13 cellular contexts compared by ENCODE assay signal in the genomic region with DNA sequence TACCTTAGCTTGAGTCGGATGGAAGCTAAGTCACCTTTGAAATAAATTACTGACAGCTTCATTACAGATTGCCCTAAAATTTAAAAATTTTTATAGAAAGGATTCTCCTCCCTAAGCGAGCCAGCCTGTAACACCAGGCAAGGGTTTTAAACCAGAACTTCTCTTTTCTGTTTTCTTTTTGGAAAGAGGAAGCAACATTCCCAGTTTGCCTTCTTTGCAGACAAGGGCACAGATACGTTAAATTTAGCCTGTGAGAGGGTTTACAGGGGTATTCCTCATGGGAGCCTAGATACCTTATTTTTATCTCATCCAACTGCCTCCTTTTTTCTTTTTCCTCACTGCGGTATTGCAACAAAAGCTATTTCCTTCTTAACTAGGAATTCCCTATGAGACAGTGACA. TPM values are rescaled to one million over a fixed set of nuclear protein-coding genes. Genes with fewer than 3 reads are reported as not detected.
DNase-seq lines count a peak whose midpoint lies in the region; ATAC-seq, FAIRE-seq and TF ChIP-seq lines count a peak whose summit lies in the region.
"Had no signal": no experiment of that assay in that cellular context is flagged by ENCODE, and none has a peak within 500 bp of the region (broad histone marks: within the 10 kb centered on the region; RNA-seq: fewer than 3 reads in every experiment).

No MANE protein-coding gene starts in this region.

- no peaks in the 10 kb centered on the region for H3K36me3 ChIP-seq in GM23338 (ENCODE audit: insufficient read depth)
- peaks cover 67% of the 10 kb centered on the region for H3K36me3 ChIP-seq in SK-N-MC (ENCODE audit: insufficient read depth, low read length)
- peaks cover 9 to 18% of the 10 kb centered on the region in 2 experiments for H3K36me3 ChIP-seq in endothelial cell of umbilical vein (ENCODE audit: control insufficient read depth in 2 of 2, extremely low read depth in 1 of 2, insufficient read depth in 2 of 2, low read length in 2 of 2)
- H3K36me3 ChIP-seq in esophagus squamous epithelium: peaks cover 0 to 55% (median 7%) of the 10 kb centered on the region in 3 donors
- H3K36me3 ChIP-seq: colonic mucosa had no signal

- no peaks in the 10 kb centered on the region for H3K9me2 ChIP-seq in GM23338 (ENCODE audit: insufficient read depth)

- H3K4me3 Mint-ChIP-seq in GM23338: peak overlapping the region; percentile 19; the same call in 1 of the 3 replicates

- no peaks in the 10 kb centered on the region for H3K9me3 Mint-ChIP-seq in GM23338

- peak overlapping the region; percentile 31; the same call in 1 of the 2 replicates for H3K27ac Mint-ChIP-seq in GM23338

- TF ChIP-seq POLR2A in endothelial cell of umbilical vein (IDR thresholded peaks at IDR 0.05; ENCODE audit: low read depth, low read length) (no peak), esophagus squamous epithelium (IDR thresholded peaks at IDR 0.05) (no peak)

- H3F3A ChIP-seq in GM23338 (replicated peaks; ENCODE audit: low read depth): no peaks in the 10 kb centered on the region

- TF ChIP-seq CTCF in GM23338 (conservative IDR thresholded peaks at IDR 0.05; ENCODE audit: low read depth in 2 of 2): no peak
- no peak for TF ChIP-seq CTCF in endothelial cell of umbilical vein (IDR thresholded peaks at IDR 0.05; ENCODE audit: extremely low read depth in 1 of 2, insufficient read depth in 1 of 2, low read depth in 1 of 2, low read length in 2 of 2)
- TF ChIP-seq CTCF in esophagus squamous epithelium (IDR thresholded peaks at IDR 0.05): no peak

- no peak overlapping the region for H2AFZ ChIP-seq in GM23338
- H2AFZ ChIP-seq in endothelial cell of umbilical vein (ENCODE audit: low read depth, low read length): no peak overlapping the region

- peaks cover 54% of the 10 kb centered on the region for H4K20me1 ChIP-seq in GM23338 (replicated peaks; ENCODE audit: insufficient read depth)
- H4K20me1 ChIP-seq in endothelial cell of umbilical vein (replicated peaks; ENCODE audit: control insufficient read depth, extremely low read depth, insufficient read depth, low read length): peaks cover 33% of the 10 kb centered on the region

- POLR2A ChIA-PET in endothelial cell of umbilical vein (lab: Charles Lee): no interaction called here

- no peak for FAIRE-seq in endothelial cell of umbilical vein (lab: Jason Lieb, UNC)
- FAIRE-seq: GM12878 had no signal

- H3K36me3 Mint-ChIP-seq in GM23338 (ENCODE audit: low read depth): peaks cover 68% of the 10 kb centered on the region

- H3K4me1 ChIP-seq in GM23338 (ENCODE audit: insufficient read depth): peaks cover 90% of the 10 kb centered on the region
- H3K4me1 ChIP-seq in endothelial cell of umbilical vein (ENCODE audit: control insufficient read depth, extremely low read depth, insufficient read depth, low read length): peaks cover 51% of the 10 kb centered on the region
- peaks cover 20 to 100% (median 60%) of the 10 kb centered on the region in 3 donors for H3K4me1 ChIP-seq in esophagus squamous epithelium

- DNase-seq in GM23338 (ENCODE audit: low spot score): no peak
- no peak for DNase-seq in SK-N-MC (ENCODE audit: low read depth, low spot score)
- no peak for DNase-seq in endothelial cell of umbilical vein (ENCODE audit: low read depth, low spot score)
- peak; percentile 61 for DNase-seq in pons (ENCODE audit: low spot score)
- no peak for DNase-seq in RKO (ENCODE audit: low spot score)
- no peak for DNase-seq in middle frontal gyrus (ENCODE audit: extremely low spot score, low spot score)
- no peak for DNase-seq in esophagus squamous epithelium (lab: John Stamatoyannopoulos, UW)
- DNase-seq: colonic mucosa, mammary epithelial cell had no signal

- no peaks in the 10 kb centered on the region for H3K9me1 ChIP-seq in endothelial cell of umbilical vein (replicated peaks; ENCODE audit: control insufficient read depth, extremely low read depth, insufficient read depth, low read length)

- H3K9me3 ChIP-seq in SK-N-MC (ENCODE audit: low read depth, low read length) (no peaks in the 10 kb centered on the region), endothelial cell of umbilical vein (replicated peaks; ENCODE audit: control insufficient read depth, insufficient read depth, low read length) (no peaks in the 10 kb centered on the region), esophagus squamous epithelium (no peaks in the 10 kb centered on the region)
- H3K9me3 ChIP-seq: colonic mucosa had no signal

- no peaks in the 10 kb centered on the region for H3K27me3 ChIP-seq in GM23338 (ENCODE audit: insufficient read depth)
- H3K27me3 ChIP-seq in endothelial cell of umbilical vein (ENCODE audit: control insufficient read depth in 2 of 2, insufficient read depth in 2 of 2, low read length in 2 of 2): no peaks in the 10 kb centered on the region
- H3K27me3 ChIP-seq in esophagus squamous epithelium: no peaks in the 10 kb centered on the region
- H3K27me3 ChIP-seq: colonic mucosa had no signal

- peaks cover 87% of the 10 kb centered on the region for H3K4me1 Mint-ChIP-seq in GM23338

- BruUV-seq in endothelial cell of umbilical vein (replicated peaks; lab: Mats Ljungman, UMichigan): no TSS peak

- H3K9ac ChIP-seq in SK-N-MC (ENCODE audit: insufficient read length): peak overlapping the region; percentile 21
- H3K9ac ChIP-seq in endothelial cell of umbilical vein (replicated peaks; ENCODE audit: extremely low read depth, insufficient read depth, low read length): no peak overlapping the region

- H3K4me3 ChIP-seq in GM23338: no peak overlapping the region
- H3K4me3 ChIP-seq in SK-N-MC: no peak overlapping the region
- no peak overlapping the region for H3K4me3 ChIP-seq in endothelial cell of umbilical vein (replicated peaks in 1 of 3; ENCODE audit: insufficient read depth in 1 of 3, low read depth in 1 of 3, low read length in 3 of 3)
- H3K4me3 ChIP-seq in esophagus squamous epithelium: no peak overlapping the region
- H3K4me3 ChIP-seq: colonic mucosa, GM12878 had no signal

- H3K79me2 ChIP-seq in GM23338 (replicated peaks; ENCODE audit: insufficient read depth) (peaks cover 100% of the 10 kb centered on the region), endothelial cell of umbilical vein (ENCODE audit: control insufficient read depth, insufficient read depth, low read length) (peaks cover 100% of the 10 kb centered on the region)

- dilution Hi-C loops in endothelial cell of umbilical vein (cut with MboI; ENCODE audit: extremely low pct_ligation_motif_present, low sequenced_read_pairs): no loop called here

- H3K4me2 ChIP-seq in GM23338 (peak overlapping the region; percentile 62; the same call in 1 of the 2 replicates), endothelial cell of umbilical vein (ENCODE audit: insufficient read depth, low read length) (peak overlapping the region; percentile 1)

- H3K27me3 Mint-ChIP-seq in GM23338 (ENCODE audit: insufficient read depth, low read depth, poor library complexity): peaks cover 16% of the 10 kb centered on the region

- WGBS in esophagus squamous epithelium, 2 donors: 69 to 73% methylated on average over 4 of the region's 4 CpGs

- peak overlapping the region; percentile 50 for H3K27ac ChIP-seq in GM23338 (ENCODE audit: low read depth)
- H3K27ac ChIP-seq in SK-N-MC: peak overlapping the region; percentile 71
- no peak overlapping the region for H3K27ac ChIP-seq in endothelial cell of umbilical vein (ENCODE audit: insufficient read depth, low read depth, low read length)
- H3K27ac ChIP-seq in esophagus squamous epithelium: peak overlapping the region in 1 of 4 donors; percentile 10
- H3K27ac ChIP-seq: colonic mucosa had no signal

- CTCF ChIA-PET in endothelial cell of umbilical vein (lab: Charles Lee): interaction anchor here (1.0 to 1.3 kb wide), 2 partner anchors 10 to 27 kb away, joined by 4 read pairs; no protein-coding TSS in a partner anchor

- intact Hi-C loops in endothelial cell of umbilical vein (cut with micrococcal nuclease): loop anchor here (10.0 kb wide), 1 partner anchor 1183 kb away; a partner anchor contains a TSS
- intact Hi-C loops in esophagus squamous epithelium (cut with DNase I): loop anchor here (10.0 kb wide), 1 partner anchor 137 kb away; a partner anchor contains a TSS

- ATAC-seq in GM23338 (no peak), GM18519 (IDR thresholded peaks at IDR 0.05; ENCODE audit: low FRiP score, unreplicated experiment) (no peak)
- ATAC-seq: GM12878, HCT116, Panc1 had no signal

TF ChIP-seq in endothelial cell of umbilical vein, 7 proteins besides CTCF, POLR2A, EP300 and RAD21 (continues in another document):
- TF ChIP-seq FOS (IDR thresholded peaks at IDR 0.05; ENCODE audit: borderline replicate concordance, insufficient read depth, low read length) (no peak), POLR2AphosphoS5 (IDR thresholded peaks at IDR 0.05; ENCODE audit: insufficient read depth, low read depth, low read length) (no peak), JUN (IDR thresholded peaks at IDR 0.05; ENCODE audit: borderline replicate concordance, insufficient read depth, insufficient read length, low read depth) (no peak), GATA2 (IDR thresholded peaks at IDR 0.05; ENCODE audit: insufficient read depth, insufficient read length, low read depth, low read length) (no peak)

RNA-seq across cellular contexts. Expression of a gene that starts 45.0 kb away (rescaled TPM):
- total RNA-seq in GM23338 (2014; rRNA removed; shearing (Covaris generic)): 1,032 and 1,042 TPM in 2 replicates
- polyA plus RNA-seq in GM23338 (2016; fragmentation: Nextera tagmentation; extraction: Ambion mirVana): 917 and 940 TPM in 2 replicates
- total RNA-seq in endothelial cell of umbilical vein: 1,141 and 1,217 TPM in 2 replicates
- polyA plus RNA-seq in endothelial cell of umbilical vein: 1,637 and 1,882 TPM in 2 replicates
- 1,809 and 2,057 TPM in 2 replicates for polyA plus RNA-seq in endothelial cell of umbilical vein (2011; cell fraction: cytosol; rRNA removed)
- 916 and 1,134 TPM in 2 replicates for polyA plus RNA-seq in endothelial cell of umbilical vein (2011; cell fraction: nucleus; rRNA removed)
- 1,303 and 1,505 TPM in 2 replicates for polyA plus RNA-seq in endothelial cell of umbilical vein (2012)
- 1,608 and 1,668 TPM in 2 replicates for polyA minus RNA-seq in endothelial cell of umbilical vein
- polyA minus RNA-seq in endothelial cell of umbilical vein (2011; cell fraction: cytosol; rRNA and poly(A)+ RNA removed): 619 TPM
- 333 and 358 TPM in 2 replicates for polyA minus RNA-seq in endothelial cell of umbilical vein (2011; cell fraction: nucleus; rRNA and poly(A)+ RNA removed)
- 100 to 1,000 TPM; 334 to 513 (median 458) TPM for total RNA-seq in esophagus squamous epithelium

RNA-seq across cellular contexts. Expression of a gene that starts 46.8 kb away (rescaled TPM):
- total RNA-seq in GM23338 (2014; rRNA removed; shearing (Covaris generic)): 12.1 and 15.0 TPM in 2 replicates
- polyA plus RNA-seq in GM23338 (2016; fragmentation: Nextera tagmentation; extraction: Ambion mirVana): 11.3 and 12.3 TPM in 2 replicates
- 0.58 and 0.74 TPM in 2 replicates for total RNA-seq in endothelial cell of umbilical vein
- polyA plus RNA-seq in endothelial cell of umbilical vein: 0.11 TPM in 1 of 2 replicates, not detected in the other
- not detected in 2 replicates for polyA plus RNA-seq in endothelial cell of umbilical vein (2011; cell fraction: cytosol; rRNA removed)
- 0.11 and 0.25 TPM in 2 replicates for polyA plus RNA-seq in endothelial cell of umbilical vein (2011; cell fraction: nucleus; rRNA removed)
- polyA plus RNA-seq in endothelial cell of umbilical vein (2012): not detected in 2 replicates
- not detected in 2 replicates for polyA minus RNA-seq in endothelial cell of umbilical vein
- not detected for polyA minus RNA-seq in endothelial cell of umbilical vein (2011; cell fraction: cytosol; rRNA and poly(A)+ RNA removed)
- not detected in 2 replicates for polyA minus RNA-seq in endothelial cell of umbilical vein (2011; cell fraction: nucleus; rRNA and poly(A)+ RNA removed)
- total RNA-seq in esophagus squamous epithelium: under 1 TPM in 3 of 4 donors, not detected in 1; 0.19 to 0.48 (median 0.34) TPM
